Comparison of ENCODE assay signal across 1 cellular context in genomic region chr2:218342837-218343236, GRCh38.
TF ChIP-seq lines count a peak whose summit lies in the region.

No MANE protein-coding gene starts in this region.

TF ChIP-seq in IMR-90, 13 proteins besides CTCF, POLR2A, EP300 and RAD21 (continued from another document):
- no peak for TF ChIP-seq CEBPB (IDR thresholded peaks at IDR 0.05; ENCODE audit: low read depth, low read length)
- TF ChIP-seq BHLHE40 (IDR thresholded peaks at IDR 0.05; ENCODE audit: low read depth, low read length), result no peak
- no peak for TF ChIP-seq NFE2L2 (IDR thresholded peaks at IDR 0.05; ENCODE audit: low read depth, low read length)
- no peak for TF ChIP-seq RFX5 (IDR thresholded peaks at IDR 0.05; ENCODE audit: low read depth, low read length)
- no peak for TF ChIP-seq CHD1 (IDR thresholded peaks at IDR 0.05; ENCODE audit: low read depth, low read length)
- TF ChIP-seq USF2 (IDR thresholded peaks at IDR 0.05; ENCODE audit: low read depth, low read length), result no peak
- TF ChIP-seq MAFK (IDR thresholded peaks at IDR 0.05; ENCODE audit: low read depth, low read length), result no peak
- TF ChIP-seq RCOR1 (IDR thresholded peaks at IDR 0.05; ENCODE audit: insufficient replicate concordance, low read length), result no peak
- no peak for TF ChIP-seq MXI1 (IDR thresholded peaks at IDR 0.05; ENCODE audit: borderline replicate concordance, low read depth, low read length)
